8 cellular contexts compared by ENCODE assay signal in genomic region chr11:90496722-90497121, GRCh38.
"Had no signal": no experiment of that assay in that cellular context is flagged by ENCODE, and none has a peak within 500 bp of the region (broad histone marks: within the 10 kb centered on the region; RNA-seq: fewer than 3 reads in every experiment).

No MANE protein-coding gene starts in this region.

- DNase-seq: GM23248, GOT3, H9, HCEC 1CT, KG1 had no signal

- H3K27ac Mint-ChIP-seq: H9, IgD-negative memory B cell had no signal

- H3K4me3 Mint-ChIP-seq: H9, IgD-negative memory B cell had no signal

- FAIRE-seq: H54 had no signal

- H3K9ac ChIP-seq: GM23248 had no signal

- H2AFZ ChIP-seq: GM23248 had no signal

- H3K4me1 Mint-ChIP-seq: H9 had no signal

- H3K36me3 Mint-ChIP-seq: IgD-negative memory B cell had no signal

- H3K27me3 Mint-ChIP-seq: IgD-negative memory B cell had no signal

- H3K27ac ChIP-seq: GM23248, HL-60 had no signal

- H3K4me3 ChIP-seq: GM23248 had no signal
